In genomic region chr13:33723772-33724435, GRCh38 we compare ENCODE assay signal across 8 cellular contexts.
DNase-seq lines count a peak whose midpoint lies in the region; ATAC-seq and TF ChIP-seq lines count a peak whose summit lies in the region.

No MANE protein-coding gene starts in this region.

- H3K27me3 ChIP-seq in BJ (ENCODE audit: control insufficient read depth, insufficient read depth, low read length), result no peaks in the 10 kb centered on the region

- ATAC-seq in HG03342 (IDR thresholded peaks at IDR 0.05; ENCODE audit: unreplicated experiment), result peak; percentile 66

- peak; percentile 73 for TF ChIP-seq CTCF in BJ (IDR thresholded peaks at IDR 0.05; ENCODE audit: insufficient read depth, low read depth, low read length)

- no peaks in the 10 kb centered on the region for H3K36me3 ChIP-seq in BJ (ENCODE audit: control insufficient read depth, insufficient read depth, low read length)

- DNase-seq in BJ (ENCODE audit: low read depth), result no peak
- peak; percentile 45 for DNase-seq in GM19238 (ENCODE audit: insufficient read length, low spot score)
- DNase-seq in NCI-H446 treated with DMSO at 0.1 percent for 48 hours (lab: John Stamatoyannopoulos, UW), result peak; percentile 81
- DNase-seq in activated CD4-positive, alpha-beta T cell treated with anti-CD3 and anti-CD28 coated beads for 1 hour, result peak; percentile 43
- peak; percentile 9 to 64 for DNase-seq in cerebellar nuclear complex (lab: John Stamatoyannopoulos, UW)
- peak; percentile 83 for DNase-seq in kidney tubule cell (ENCODE audit: low spot score)
- DNase-seq in stimulated activated CD4-positive, alpha-beta T cell treated with anti-CD3 and anti-CD28 coated beads, Interleukin-2, amount 100 ng/mL, for 4 hours (ENCODE audit: low read depth), result peak; percentile 48

- CTCF ChIA-PET in BJ (lab: Yijun Ruan, JAX), result interaction anchor here (0.7 to 2.9 kb wide), 26 partner anchors 8 to 1137 kb away, joined by 3 to 38 read pairs (median 3); no protein-coding TSS in a partner anchor

- H3K4me3 ChIP-seq in BJ (ENCODE audit: low read depth, low read length), result no peak overlapping the region

- POLR2A ChIA-PET in BJ (lab: Charles Lee), result no interaction called here
